1 cellular context compared by ENCODE assay signal in genomic region chr4:156558365-156559025, GRCh38.
TF ChIP-seq lines count a peak whose summit lies in the region.

No MANE protein-coding gene starts in this region.

TF ChIP-seq in SK-N-SH treated with all-trans-retinoic acid at 6 μM for 48 hours, 23 proteins besides CTCF, POLR2A, EP300 and RAD21 (continued from another document):
- TF ChIP-seq TSHZ2 (CRISPR knock-in tag; IDR thresholded peaks at IDR 0.05): no peak
- no peak for TF ChIP-seq RARB (CRISPR knock-in tag; IDR thresholded peaks at IDR 0.05)
TF ChIP-seq in SK-N-SH treated with all-trans-retinoic acid at 6 μM for 48 hours: peak in this region for 0.
